8 cellular contexts compared by ENCODE assay signal in genomic region chr11:66119348-66120133, GRCh38. TPM values are rescaled to one million over a fixed set of nuclear protein-coding genes. Genes with fewer than 3 reads are reported as not detected.
DNase-seq lines count a peak whose midpoint lies in the region; ATAC-seq lines count a peak whose summit lies in the region.

No MANE protein-coding gene starts in this region.

- no peak overlapping the region for H3K27ac Mint-ChIP-seq in T-helper 2 cell treated with Interferon-gamma antibody and Interleukin-4, amounts not matched to agents 5 μg/mL and 100 μg/mL, for 36 hours
- H3K27ac Mint-ChIP-seq in activated naive CD8-positive, alpha-beta T cell treated with anti-CD3 and anti-CD28 coated beads, Interleukin-2, amount 50 U/mL, for 24 hours: peak overlapping the region; percentile 53
- H3K27ac Mint-ChIP-seq in stimulated activated naive B cell treated with anti-CD40 and anti-IgM and Interleukin-4, amounts not matched to agents 10 μg/mL and 1 μg/mL and 100 μg/mL, for 72 hours: peak overlapping the region; percentile 47

- peaks cover 5% of the 10 kb centered on the region for H3K36me3 Mint-ChIP-seq in T-helper 2 cell treated with Interferon-gamma antibody and Interleukin-4, amounts not matched to agents 5 μg/mL and 100 μg/mL, for 36 hours (ENCODE audit: low read depth)
- no peaks in the 10 kb centered on the region for H3K36me3 Mint-ChIP-seq in activated naive CD8-positive, alpha-beta T cell treated with anti-CD3 and anti-CD28 coated beads, Interleukin-2, amount 50 U/mL, for 24 hours (ENCODE audit: low read depth)
- peaks cover 9 to 12% of the 10 kb centered on the region in 2 donors for H3K36me3 Mint-ChIP-seq in stimulated activated naive B cell treated with anti-CD40 and anti-IgM and Interleukin-4, amounts not matched to agents 10 μg/mL and 1 μg/mL and 100 μg/mL, for 72 hours

- DNase-seq in T-helper 2 cell treated with Interferon-gamma antibody and Interleukin-4, amounts not matched to agents 5 μg/mL and 100 μg/mL, for 36 hours (ENCODE audit: low spot score): no peak
- no peak for DNase-seq in T-helper 2 cell
- DNase-seq in activated naive CD8-positive, alpha-beta T cell treated with anti-CD3 and anti-CD28 coated beads, Interleukin-2, amount 50 U/mL, for 24 hours: no peak
- DNase-seq in hepatic stellate cell (ENCODE audit: low spot score): peak; percentile 53
- no peak for DNase-seq in stimulated activated naive B cell treated with anti-CD40 and anti-IgM and Interleukin-4, amounts not matched to agents 10 μg/mL and 1 μg/mL and 100 μg/mL, for 72 hours
- DNase-seq in NCI-H748 (lab: John Stamatoyannopoulos, UW; ENCODE audit: unreplicated experiment): no peak
- no peak for DNase-seq in mesenteric fat pad (ENCODE audit: low spot score)
- no peak for DNase-seq in activated CD4-positive, alpha-beta T cell treated with anti-CD3 and anti-CD28 coated beads, Interleukin-2, amount 50 U/mL, for 4 hours

- peak overlapping the region; percentile 12 for H3K4me3 Mint-ChIP-seq in T-helper 2 cell treated with Interferon-gamma antibody and Interleukin-4, amounts not matched to agents 5 μg/mL and 100 μg/mL, for 36 hours
- no peak overlapping the region for H3K4me3 Mint-ChIP-seq in activated naive CD8-positive, alpha-beta T cell treated with anti-CD3 and anti-CD28 coated beads, Interleukin-2, amount 50 U/mL, for 24 hours
- no peak overlapping the region for H3K4me3 Mint-ChIP-seq in stimulated activated naive B cell treated with anti-CD40 and anti-IgM and Interleukin-4, amounts not matched to agents 10 μg/mL and 1 μg/mL and 100 μg/mL, for 72 hours

- peaks cover 69% of the 10 kb centered on the region for H3K4me1 Mint-ChIP-seq in T-helper 2 cell treated with Interferon-gamma antibody and Interleukin-4, amounts not matched to agents 5 μg/mL and 100 μg/mL, for 36 hours (ENCODE audit: low read depth)
- H3K4me1 Mint-ChIP-seq in activated naive CD8-positive, alpha-beta T cell treated with anti-CD3 and anti-CD28 coated beads, Interleukin-2, amount 50 U/mL, for 24 hours: peaks cover 84% of the 10 kb centered on the region
- H3K4me1 Mint-ChIP-seq in stimulated activated naive B cell treated with anti-CD40 and anti-IgM and Interleukin-4, amounts not matched to agents 10 μg/mL and 1 μg/mL and 100 μg/mL, for 72 hours: peaks cover 40 to 69% of the 10 kb centered on the region in 2 donors

- H3K27me3 Mint-ChIP-seq in T-helper 2 cell treated with Interferon-gamma antibody and Interleukin-4, amounts not matched to agents 5 μg/mL and 100 μg/mL, for 36 hours (ENCODE audit: low read depth): no peaks in the 10 kb centered on the region
- no peaks in the 10 kb centered on the region for H3K27me3 Mint-ChIP-seq in activated naive CD8-positive, alpha-beta T cell treated with anti-CD3 and anti-CD28 coated beads, Interleukin-2, amount 50 U/mL, for 24 hours
- H3K27me3 Mint-ChIP-seq in stimulated activated naive B cell treated with anti-CD40 and anti-IgM and Interleukin-4, amounts not matched to agents 10 μg/mL and 1 μg/mL and 100 μg/mL, for 72 hours: no peaks in the 10 kb centered on the region

- ATAC-seq in activated naive CD8-positive, alpha-beta T cell treated with anti-CD3 and anti-CD28 coated beads, Interleukin-2, amount 50 U/mL, for 24 hours: no peak
- ATAC-seq in stimulated activated naive B cell treated with anti-CD40 and anti-IgM and Interleukin-4, amounts not matched to agents 10 μg/mL and 1 μg/mL and 100 μg/mL, for 72 hours (replicated peaks): no peak

- H3K9me3 Mint-ChIP-seq in T-helper 2 cell treated with Interferon-gamma antibody and Interleukin-4, amounts not matched to agents 5 μg/mL and 100 μg/mL, for 36 hours: no peaks in the 10 kb centered on the region
- no peaks in the 10 kb centered on the region for H3K9me3 Mint-ChIP-seq in activated naive CD8-positive, alpha-beta T cell treated with anti-CD3 and anti-CD28 coated beads, Interleukin-2, amount 50 U/mL, for 24 hours
- peaks cover 0 to 4% of the 10 kb centered on the region in 2 donors for H3K9me3 Mint-ChIP-seq in stimulated activated naive B cell treated with anti-CD40 and anti-IgM and Interleukin-4, amounts not matched to agents 10 μg/mL and 1 μg/mL and 100 μg/mL, for 72 hours

RNA-seq across cellular contexts. Expression of gene PACS1, which starts 49.5 kb away (rescaled TPM):
- 64.9 TPM for total RNA-seq in mesenteric fat pad
